ENCODE assay signal across 22 cellular contexts in the genomic region with DNA sequence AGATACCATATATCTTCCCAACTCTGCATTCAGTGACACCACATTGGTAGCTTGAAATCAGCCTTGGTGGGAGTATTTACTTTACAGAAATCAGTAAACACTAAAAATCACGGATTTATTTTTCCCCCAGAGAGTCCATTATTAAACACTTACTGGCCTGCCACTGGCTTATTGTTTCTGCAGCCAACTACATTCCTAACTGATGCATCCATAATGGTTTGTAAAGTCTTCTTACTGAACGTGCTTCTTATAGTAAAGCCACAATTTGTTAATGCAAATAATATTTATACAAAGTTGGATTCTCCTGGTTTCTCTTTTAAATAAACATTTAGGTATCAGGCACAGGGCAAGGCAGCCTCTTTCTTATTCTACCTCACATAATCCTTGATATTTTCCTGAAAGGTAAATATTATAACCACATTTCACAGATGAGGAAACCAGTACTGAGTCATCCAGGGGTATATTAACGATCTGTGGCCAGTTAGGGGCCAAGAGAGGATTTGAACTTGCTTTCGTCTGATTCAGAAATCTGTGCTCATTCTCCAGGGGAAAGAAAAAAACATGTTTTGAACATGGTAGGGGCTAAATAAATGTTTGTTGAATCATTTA.
"Had no signal": no experiment of that assay in that cellular context is flagged by ENCODE, and none has a peak within 500 bp of the region (broad histone marks: within the 10 kb centered on the region; RNA-seq: fewer than 3 reads in every experiment).

No MANE protein-coding gene starts in this region.

- H3K27ac ChIP-seq: brain microvascular endothelial cell, right atrium auricular region, tibial artery, uterus, WERI-Rb-1 had no signal

- ATAC-seq: activated CD8-positive, alpha-beta T cell treated with anti-CD3 and anti-CD28 coated beads, Interleukin-2, amount 10 ng/mL, durations not matched to agents 7 days and 5 days; activated naive CD8-positive, alpha-beta T cell treated with anti-CD3 and anti-CD28 coated beads, Interleukin-2, amount 50 U/mL, for 24 hours; left colon; naive thymus-derived CD4-positive, alpha-beta T cell; stimulated activated memory B cell treated with anti-CD40 and anti-IgM and Interleukin-4, amounts not matched to agents 10 μg/mL and 1 μg/mL and 100 μg/mL, for 72 hours had no signal

- H3K4me3 Mint-ChIP-seq: activated CD8-positive, alpha-beta T cell treated with anti-CD3 and anti-CD28 coated beads, Interleukin-2, amount 10 ng/mL, durations not matched to agents 7 days and 5 days; activated naive CD8-positive, alpha-beta T cell treated with anti-CD3 and anti-CD28 coated beads, Interleukin-2, amount 50 U/mL, for 24 hours; activated T-helper 1 cell treated with anti-CD3 and anti-CD28 coated beads, Interleukin-12 subunit alpha, Interleukin-12 subunit beta, Interleukin-2, Interleukin-4 antibody, amounts not matched to agents 30 ng/mL and 10 ng/mL and 1 ng/mL, durations not matched to agents 14 hours and 24 hours and 36 hours; dendritic cell treated with granulocyte-macrophage colony-stimulating factor and Interleukin-4, amounts not matched to agents 40 ng/mL and 50 ng/mL, for 4 days; endodermal cell; immature natural killer cell; naive thymus-derived CD4-positive, alpha-beta T cell; stimulated activated memory B cell treated with anti-CD40 and anti-IgM and Interleukin-4, amounts not matched to agents 10 μg/mL and 1 μg/mL and 100 μg/mL, for 72 hours had no signal

- H3K27ac Mint-ChIP-seq: activated CD8-positive, alpha-beta T cell treated with anti-CD3 and anti-CD28 coated beads, Interleukin-2, amount 10 ng/mL, durations not matched to agents 7 days and 5 days; activated naive CD8-positive, alpha-beta T cell treated with anti-CD3 and anti-CD28 coated beads, Interleukin-2, amount 50 U/mL, for 24 hours; activated T-helper 1 cell treated with anti-CD3 and anti-CD28 coated beads, Interleukin-12 subunit alpha, Interleukin-12 subunit beta, Interleukin-2, Interleukin-4 antibody, amounts not matched to agents 30 ng/mL and 10 ng/mL and 1 ng/mL, durations not matched to agents 14 hours and 24 hours and 36 hours; dendritic cell treated with granulocyte-macrophage colony-stimulating factor and Interleukin-4, amounts not matched to agents 40 ng/mL and 50 ng/mL, for 4 days; endodermal cell; immature natural killer cell; naive thymus-derived CD4-positive, alpha-beta T cell; stimulated activated memory B cell treated with anti-CD40 and anti-IgM and Interleukin-4, amounts not matched to agents 10 μg/mL and 1 μg/mL and 100 μg/mL, for 72 hours had no signal

- H3K36me3 ChIP-seq: brain microvascular endothelial cell, right atrium auricular region, uterus, WERI-Rb-1 had no signal

- H3K9me3 Mint-ChIP-seq: activated T-helper 1 cell treated with anti-CD3 and anti-CD28 coated beads, Interleukin-12 subunit alpha, Interleukin-12 subunit beta, Interleukin-2, Interleukin-4 antibody, amounts not matched to agents 30 ng/mL and 10 ng/mL and 1 ng/mL, durations not matched to agents 14 hours and 24 hours and 36 hours; immature natural killer cell had no signal

- H3K27me3 Mint-ChIP-seq: activated naive CD8-positive, alpha-beta T cell treated with anti-CD3 and anti-CD28 coated beads, Interleukin-2, amount 50 U/mL, for 24 hours; dendritic cell treated with granulocyte-macrophage colony-stimulating factor and Interleukin-4, amounts not matched to agents 40 ng/mL and 50 ng/mL, for 4 days; naive thymus-derived CD4-positive, alpha-beta T cell; stimulated activated memory B cell treated with anti-CD40 and anti-IgM and Interleukin-4, amounts not matched to agents 10 μg/mL and 1 μg/mL and 100 μg/mL, for 72 hours had no signal

- H3K9me3 ChIP-seq: right atrium auricular region, uterus had no signal

- H3K4me1 ChIP-seq: right atrium auricular region, tibial artery, uterus had no signal

- DNase-seq: activated CD4-positive, alpha-beta T cell treated with anti-CD3 and anti-CD28 coated beads for 48 hours; activated CD8-positive, alpha-beta memory T cell treated with anti-CD3 and anti-CD28 coated beads, Interleukin-2, amount 50 U/mL, for 48 hours; activated CD8-positive, alpha-beta T cell treated with anti-CD3 and anti-CD28 coated beads, Interleukin-2, amount 10 ng/mL, durations not matched to agents 7 days and 5 days; activated naive CD4-positive, alpha-beta T cell treated with Interleukin-2 at 50 U/mL for 16 hours; activated naive CD8-positive, alpha-beta T cell treated with anti-CD3 and anti-CD28 coated beads, Interleukin-2, amount 50 U/mL, for 24 hours; brain microvascular endothelial cell; endodermal cell; erythroblast; immature natural killer cell; left colon; naive thymus-derived CD4-positive, alpha-beta T cell; posterior cingulate gyrus; small intestine; T1000; tibial artery; uterus; WERI-Rb-1 had no signal

- H3K4me1 Mint-ChIP-seq: activated naive CD8-positive, alpha-beta T cell treated with anti-CD3 and anti-CD28 coated beads, Interleukin-2, amount 50 U/mL, for 24 hours; endodermal cell; immature natural killer cell; naive thymus-derived CD4-positive, alpha-beta T cell; stimulated activated memory B cell treated with anti-CD40 and anti-IgM and Interleukin-4, amounts not matched to agents 10 μg/mL and 1 μg/mL and 100 μg/mL, for 72 hours had no signal

- H3K4me3 ChIP-seq: lung, right atrium auricular region, tibial artery, uterus had no signal

- H3K27me3 ChIP-seq: brain microvascular endothelial cell, right atrium auricular region, tibial artery, uterus had no signal
